Comparison of ENCODE assay signal across 8 cellular contexts in the genomic region with DNA sequence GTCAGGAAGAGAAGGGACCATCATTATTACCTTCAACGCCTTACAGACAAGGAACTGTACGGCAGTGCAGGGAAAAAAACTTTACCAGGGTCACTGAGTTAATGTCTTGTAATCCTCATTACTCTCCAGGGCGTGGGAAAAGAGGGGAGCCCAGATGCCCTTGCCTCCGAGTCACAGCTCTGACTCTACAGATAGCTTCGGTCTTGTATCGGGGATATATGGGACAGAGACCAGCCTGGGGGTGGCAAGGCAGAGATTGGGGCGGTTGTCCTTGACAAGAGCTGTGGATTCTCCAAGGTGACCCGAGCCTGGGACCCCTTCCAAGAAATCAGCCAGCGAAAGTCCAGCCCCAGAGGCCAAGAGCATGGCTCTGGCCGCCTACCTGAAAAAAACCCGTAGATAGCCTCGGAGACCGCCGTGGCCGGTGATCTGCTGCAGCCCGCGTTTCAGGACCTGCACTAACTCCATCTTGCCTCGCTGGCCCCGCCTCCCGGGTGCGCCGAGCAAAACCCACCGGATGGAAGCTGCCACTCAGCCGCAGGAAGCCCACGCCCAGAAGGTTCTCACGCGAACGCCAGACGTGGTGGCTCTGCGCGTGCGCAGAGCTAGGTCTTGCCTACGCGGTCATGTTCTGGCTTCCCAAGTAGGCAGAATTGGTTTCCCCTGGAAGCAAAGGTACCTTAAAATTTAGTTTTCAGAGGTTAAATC. TPM values are rescaled to one million over a fixed set of nuclear protein-coding genes. Genes with fewer than 3 reads are reported as not detected.
DNase-seq lines count a peak whose midpoint lies in the region; ATAC-seq lines count a peak whose summit lies in the region.

TSS of gene NDUFA12 (minus strand) at position 485 of the 708 bp plus-strand sequence. CDS start at position 468, 17 bp downstream.

- H3K27me3 ChIP-seq in CD8-positive, alpha-beta memory T cell (ENCODE audit: insufficient read depth, low read length, poor library complexity, severe bottlenecking), result no peaks in the 10 kb centered on the region

- H3K4me1 Mint-ChIP-seq in CD8-positive, alpha-beta memory T cell, result peaks cover 45 to 55% (median 54%) of the 10 kb centered on the region in 3 donors
- peaks cover 25 to 33% of the 10 kb centered on the region in 2 donors for H3K4me1 Mint-ChIP-seq in effector memory CD8-positive, alpha-beta T cell (ENCODE audit: low read depth in 2 of 2)
- peaks cover 23% of the 10 kb centered on the region for H3K4me1 Mint-ChIP-seq in memory B cell

- H3K36me3 Mint-ChIP-seq in CD8-positive, alpha-beta memory T cell, result peaks cover 7 to 38% (median 17%) of the 10 kb centered on the region in 3 donors
- H3K36me3 Mint-ChIP-seq in effector memory CD8-positive, alpha-beta T cell (ENCODE audit: insufficient read depth), result peaks cover 40% of the 10 kb centered on the region
- H3K36me3 Mint-ChIP-seq in memory B cell, result peaks cover 4% of the 10 kb centered on the region

- DNase-seq in CD8-positive, alpha-beta memory T cell, result peak; percentile 90 to 96 (median 92)
- DNase-seq in HS-5 (ENCODE audit: low read depth) (peak; percentile 85), memory B cell (ENCODE audit: low spot score in 2 of 2) (peak; percentile 86 to 91)
- peak; percentile 87 for DNase-seq in NK-92 treated with Interleukin-12 subunit alpha and Interleukin-12 subunit beta, amount 100 ng/mL, for 24 hours (lab: John Stamatoyannopoulos, UW)
- peak; percentile 90 for DNase-seq in effector memory CD8-positive, alpha-beta T cell
- DNase-seq in stimulated activated CD8-positive, alpha-beta memory T cell treated with anti-CD3 and anti-CD28 coated beads, Interleukin-12 subunit alpha, Interleukin-12 subunit beta, amount 100 ng/mL, for 24 hours (ENCODE audit: extremely low read depth), result peak; percentile 90

- H3K9me3 Mint-ChIP-seq in CD8-positive, alpha-beta memory T cell, result peaks cover 9 to 18% (median 13%) of the 10 kb centered on the region in 5 donors
- peaks cover 0 to 6% of the 10 kb centered on the region in 2 donors for H3K9me3 Mint-ChIP-seq in effector memory CD8-positive, alpha-beta T cell
- H3K9me3 Mint-ChIP-seq in memory B cell, result peaks cover 2% of the 10 kb centered on the region

- H3K4me3 Mint-ChIP-seq in CD8-positive, alpha-beta memory T cell, result peak within 1 kb of the TSS; percentile 89 to 97 (median 95)
- H3K4me3 Mint-ChIP-seq in effector memory CD8-positive, alpha-beta T cell, result peak within 1 kb of the TSS; percentile 89 to 93
- H3K4me3 Mint-ChIP-seq in memory B cell, result peak within 1 kb of the TSS; percentile 94

- H3K36me3 ChIP-seq in CD8-positive, alpha-beta memory T cell (ENCODE audit: insufficient read depth, low read length), result peaks cover under 1% of the 10 kb centered on the region

- peak within 1 kb of the TSS; percentile 85 to 97 (median 94) for H3K27ac Mint-ChIP-seq in CD8-positive, alpha-beta memory T cell
- H3K27ac Mint-ChIP-seq in effector memory CD8-positive, alpha-beta T cell, result peak within 1 kb of the TSS; percentile 92 to 93
- peak within 1 kb of the TSS; percentile 92 for H3K27ac Mint-ChIP-seq in memory B cell

- H3K4me1 ChIP-seq in CD8-positive, alpha-beta memory T cell (ENCODE audit: insufficient read depth, low read length), result peaks cover 45% of the 10 kb centered on the region

- CTCF ChIA-PET in CD8-positive, alpha-beta memory T cell (lab: Charles Lee), result interaction anchor here (0.9 to 1.5 kb wide), 3 partner anchors 11 to 70 kb away, joined by 3 read pairs; partner anchors contain the start of gene NR2C1
- CTCF ChIA-PET in activated CD8-positive, alpha-beta memory T cell treated with anti-CD3 and anti-CD28 coated beads for 36 hours (lab: Charles Lee), result interaction anchor here (0.6 to 1.5 kb wide), 4 partner anchors 14 to 792 kb away, joined by 3 to 4 read pairs (median 3); partner anchors contain the start of genes METAP2 and NR2C1

- ATAC-seq in GM19468 (IDR thresholded peaks at IDR 0.05; ENCODE audit: extremely low read depth, unreplicated experiment) (peak; percentile 90), memory B cell (ENCODE audit: low read depth) (peak; percentile 100)
- peak; percentile 99 for ATAC-seq in effector memory CD8-positive, alpha-beta T cell (replicated peaks)

- H3K9me3 ChIP-seq in CD8-positive, alpha-beta memory T cell (ENCODE audit: low read length), result peaks cover 5% of the 10 kb centered on the region

- peak within 1 kb of the TSS; percentile 92 for H3K4me3 ChIP-seq in CD8-positive, alpha-beta memory T cell (ENCODE audit: low read length)

- POLR2A ChIA-PET in CD8-positive, alpha-beta memory T cell (lab: Charles Lee), result interaction anchor here (0.6 to 1.1 kb wide), 3 partner anchors 17 to 939 kb away, joined by 3 to 6 read pairs (median 4); partner anchors contain the start of gene CCDC38
- POLR2A ChIA-PET in activated CD8-positive, alpha-beta memory T cell treated with anti-CD3 and anti-CD28 coated beads for 36 hours (lab: Charles Lee), result interaction anchor here (0.5 to 1.8 kb wide), 6 partner anchors 14 to 1326 kb away, joined by 3 to 10 read pairs (median 4); partner anchors contain the start of genes CRADD, FGD6, NR2C1 and VEZT

- peaks cover 0 to 3% of the 10 kb centered on the region in 2 donors for H3K27me3 Mint-ChIP-seq in CD8-positive, alpha-beta memory T cell
- H3K27me3 Mint-ChIP-seq in effector memory CD8-positive, alpha-beta T cell, result no peaks in the 10 kb centered on the region
- H3K27me3 Mint-ChIP-seq in memory B cell, result no peaks in the 10 kb centered on the region

- H3K27ac ChIP-seq in CD8-positive, alpha-beta memory T cell (ENCODE audit: low read depth, low read length), result peak within 1 kb of the TSS; percentile 81

RNA-seq across cellular contexts. Expression of gene NDUFA12, which starts in this region (rescaled TPM):
- 100 to 1,000 TPM; 133 to 149 TPM for total RNA-seq in CD8-positive, alpha-beta memory T cell
- polyA plus RNA-seq in CD8-positive, alpha-beta memory T cell, result 245 TPM
- total RNA-seq in activated CD8-positive, alpha-beta memory T cell treated with anti-CD3 and anti-CD28 coated beads for 36 hours, result 100 to 1,000 TPM; 141 to 142 TPM

Comparison
In these comparisons a context has a peak if more than half of its experiments do, and no peak if none do; other contexts are left out.
1. Peak in every context shown above with its lines: DNase-seq, ATAC-seq, H3K4me3 ChIP-seq and H3K27ac ChIP-seq.